Comparison of ENCODE assay signal across 8 cellular contexts in genomic region chr1:120557597-120558302, GRCh38.
DNase-seq lines count a peak whose midpoint lies in the region; ATAC-seq and TF ChIP-seq lines count a peak whose summit lies in the region.
"Not testable (repeated sequence)": the region's sequence is repeated elsewhere in the genome, so short reads cannot be mapped to it uniquely, and the experiment has no call there.

No MANE protein-coding gene starts in this region.

- not testable (repeated sequence) for H3K27ac Mint-ChIP-seq in T-helper 2 cell treated with Interferon-gamma antibody and Interleukin-4, amounts not matched to agents 5 μg/mL and 100 μg/mL, for 36 hours

- H3K4me1 Mint-ChIP-seq in T-helper 2 cell treated with Interferon-gamma antibody and Interleukin-4, amounts not matched to agents 5 μg/mL and 100 μg/mL, for 36 hours (ENCODE audit: low read depth), result not testable (repeated sequence)

- peak; percentile 2 for ATAC-seq in GM21390 (IDR thresholded peaks at IDR 0.05; ENCODE audit: unreplicated experiment)

- peak; percentile 0 for DNase-seq in HuH-7 (ENCODE audit: low spot score)
- not testable (repeated sequence) for DNase-seq in T-helper 2 cell treated with Interferon-gamma antibody and Interleukin-4, amounts not matched to agents 5 μg/mL and 100 μg/mL, for 36 hours (ENCODE audit: low spot score); breast epithelium (ENCODE audit: low spot score in 2 of 2)
- peak in 29 of 42 donors; percentile 4 to 52 (median 20) for DNase-seq in head of caudate nucleus
- peak; percentile 3 for DNase-seq in middle frontal gyrus (ENCODE audit: extremely low spot score, low spot score)
- DNase-seq in smooth muscle cell of the brain vasculature (ENCODE audit: low read depth, low spot score), result peak; percentile 1

- H3K4me3 ChIP-seq in BLaER1 (peak overlapping the region; percentile 31; the same call in 1 of the 2 replicates), breast epithelium (peak overlapping the region; percentile 41 to 67 (median 55))

- not testable (repeated sequence) for H3K27ac ChIP-seq in BLaER1
- H3K27ac ChIP-seq in breast epithelium, result peak overlapping the region in 1 of 2 donors; percentile 82

- not testable (repeated sequence) for H3K36me3 ChIP-seq in BLaER1, breast epithelium

- peak overlapping the region; percentile 52 for H3K4me2 ChIP-seq in BLaER1

- not testable (repeated sequence) for H3K4me1 ChIP-seq in BLaER1, breast epithelium

- TF ChIP-seq POLR2A in breast epithelium (IDR thresholded peaks at IDR 0.05), result not testable (repeated sequence)

- H3K4me3 Mint-ChIP-seq in T-helper 2 cell treated with Interferon-gamma antibody and Interleukin-4, amounts not matched to agents 5 μg/mL and 100 μg/mL, for 36 hours, result peak overlapping the region; percentile 82

- H4K20me1 ChIP-seq in BLaER1, result not testable (repeated sequence)

- H3K9me3 Mint-ChIP-seq in T-helper 2 cell treated with Interferon-gamma antibody and Interleukin-4, amounts not matched to agents 5 μg/mL and 100 μg/mL, for 36 hours, result not testable (repeated sequence)

- H3K27me3 ChIP-seq in BLaER1, breast epithelium: not testable (repeated sequence)

- intact Hi-C loops in breast epithelium (cut with DNase I; ENCODE audit: low total_unique reads); head of caudate nucleus (cut with DNase I): not testable (repeated sequence)

- TF ChIP-seq CTCF in breast epithelium (IDR thresholded peaks at IDR 0.05), result not testable (repeated sequence)

- not testable (repeated sequence) for H3K36me3 Mint-ChIP-seq in T-helper 2 cell treated with Interferon-gamma antibody and Interleukin-4, amounts not matched to agents 5 μg/mL and 100 μg/mL, for 36 hours (ENCODE audit: low read depth)

- not testable (repeated sequence) for H3K9ac ChIP-seq in BLaER1

- H3K9me3 ChIP-seq in BLaER1, breast epithelium: not testable (repeated sequence)

- H3K27me3 Mint-ChIP-seq in T-helper 2 cell treated with Interferon-gamma antibody and Interleukin-4, amounts not matched to agents 5 μg/mL and 100 μg/mL, for 36 hours (ENCODE audit: low read depth), result not testable (repeated sequence)
